Comparison of ENCODE assay signal across 10 cellular contexts in the genomic region with DNA sequence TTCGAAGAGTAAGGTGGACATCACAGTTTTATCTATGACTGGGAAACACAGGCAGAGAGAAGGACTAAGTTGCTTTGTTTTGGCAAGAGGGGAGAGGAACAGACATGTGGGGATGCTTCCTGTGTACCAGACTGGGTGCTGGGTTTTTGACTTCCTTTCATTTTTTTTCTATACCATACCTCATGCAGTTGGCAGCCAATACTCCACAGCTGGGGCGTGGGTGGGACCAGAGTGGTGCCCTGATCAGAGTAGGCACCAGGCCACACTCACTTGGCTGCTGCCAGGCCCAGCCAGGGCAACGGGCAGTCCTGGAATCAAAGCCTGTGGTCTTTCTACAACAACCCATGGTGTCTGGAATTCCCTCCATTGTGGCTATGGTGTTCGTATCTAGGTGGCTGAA. TPM values are rescaled to one million over a fixed set of nuclear protein-coding genes. Genes with fewer than 3 reads are reported as not detected.
DNase-seq lines count a peak whose midpoint lies in the region; ATAC-seq and TF ChIP-seq lines count a peak whose summit lies in the region.
"Had no signal": no experiment of that assay in that cellular context is flagged by ENCODE, and none has a peak within 500 bp of the region (broad histone marks: within the 10 kb centered on the region; RNA-seq: fewer than 3 reads in every experiment).

No MANE protein-coding gene starts in this region.

- CTCF ChIA-PET in T-cell (lab: Charles Lee), result no interaction called here

- H3K27me3 Mint-ChIP-seq in T-cell, result peaks cover 0 to 17% of the 10 kb centered on the region in 2 donors

- no peak overlapping the region for H3K27ac Mint-ChIP-seq in T-cell

- ATAC-seq in T-cell (replicated peaks in 1 of 4), result peak; percentile 79 to 88 (median 83)

- H3K36me3 ChIP-seq in GM23248 (ENCODE audit: low read depth) (no peaks in the 10 kb centered on the region), right atrium auricular region (no peaks in the 10 kb centered on the region), smooth muscle cell (ENCODE audit: low read depth) (no peaks in the 10 kb centered on the region)

- no peaks in the 10 kb centered on the region for H3K9me2 ChIP-seq in GM23248 (ENCODE audit: insufficient read depth)

- H3K4me1 ChIP-seq in GM23248 (ENCODE audit: insufficient read depth) (peaks cover 37% of the 10 kb centered on the region), right atrium auricular region (peaks cover 0 to 58% of the 10 kb centered on the region in 2 donors), smooth muscle cell (ENCODE audit: low read depth) (peaks cover 31% of the 10 kb centered on the region)

- H3F3A ChIP-seq in GM23248 (ENCODE audit: insufficient read depth), result peaks cover 22% of the 10 kb centered on the region
- H3F3A ChIP-seq in smooth muscle cell (ENCODE audit: low read depth), result peaks cover 27% of the 10 kb centered on the region

- in situ Hi-C loops in GM23248 (cut with MboI), result no loop called here

- H4K20me1 ChIP-seq in GM23248 (ENCODE audit: insufficient read depth) (no peaks in the 10 kb centered on the region), smooth muscle cell (ENCODE audit: low read depth) (no peaks in the 10 kb centered on the region)

- H3K36me3 Mint-ChIP-seq in T-cell, result no peaks in the 10 kb centered on the region

- no peak for TF ChIP-seq CTCF in right atrium auricular region (IDR thresholded peaks at IDR 0.05)
- TF ChIP-seq CTCF in smooth muscle cell (IDR thresholded peaks at IDR 0.05; ENCODE audit: borderline replicate concordance, insufficient read depth, poor library complexity, severe bottlenecking), result no peak

- H2AFZ ChIP-seq in GM23248, result no peak overlapping the region
- no peak overlapping the region for H2AFZ ChIP-seq in smooth muscle cell (ENCODE audit: low read depth)

- H3K4me3 ChIP-seq in GM23248 (peak overlapping the region; percentile 47), right atrium auricular region (no peak overlapping the region), smooth muscle cell (no peak overlapping the region)

- H3K9me3 ChIP-seq in GM23248 (ENCODE audit: low read depth) (no peaks in the 10 kb centered on the region), right atrium auricular region (peaks cover 0 to 5% of the 10 kb centered on the region in 2 donors), smooth muscle cell (replicated peaks; ENCODE audit: low read depth) (no peaks in the 10 kb centered on the region)

- POLR2A ChIA-PET in T-cell (lab: Charles Lee), result no interaction called here

- peaks cover 50% of the 10 kb centered on the region for H3K79me2 ChIP-seq in GM23248 (ENCODE audit: insufficient read depth)
- peaks cover 61% of the 10 kb centered on the region for H3K79me2 ChIP-seq in smooth muscle cell (ENCODE audit: low read depth)

- DNase-seq in GM23248, result peak; percentile 40
- peak in 17 of 34 experiments; percentile 3 to 40 (median 14) for DNase-seq in T-cell
- DNase-seq in right atrium auricular region (ENCODE audit: low spot score), result no peak
- no peak for DNase-seq in smooth muscle cell (lab: John Stamatoyannopoulos, UW; ENCODE audit: unreplicated experiment)
- DNase-seq in ureter (ENCODE audit: low spot score), result no peak
- DNase-seq in DMS79 treated with DMSO at 0.1 percent for 48 hours (lab: John Stamatoyannopoulos, UW), result no peak
- DNase-seq in HK-2 (ENCODE audit: unreplicated experiment), result no peak
- no peak for DNase-seq in SIG-M5 treated with dmso at 0.1 percent for 504 hours (lab: John Stamatoyannopoulos, UW; ENCODE audit: unreplicated experiment)
- DNase-seq: KG1, NCI-H345 had no signal

- H3K27me3 ChIP-seq in GM23248 (replicated peaks; ENCODE audit: insufficient read depth), result no peaks in the 10 kb centered on the region
- no peaks in the 10 kb centered on the region for H3K27me3 ChIP-seq in right atrium auricular region
- no peaks in the 10 kb centered on the region for H3K27me3 ChIP-seq in smooth muscle cell (ENCODE audit: low read depth)

- H3K4me2 ChIP-seq in GM23248 (ENCODE audit: unreplicated experiment), result peak overlapping the region; percentile 74
- H3K4me2 ChIP-seq in smooth muscle cell, result peak overlapping the region; percentile 78

- peak overlapping the region in 1 of 3 donors; percentile 15 for H3K4me3 Mint-ChIP-seq in T-cell

- WGBS in GM23248 (ENCODE audit: low coverage in 1 of 2, low lambda C conversion rate in 2 of 2, missing lambda C conversion rate in 2 of 2), 2 experiments, result 60 to 62% methylated on average over 4 of the region's 4 CpGs
- 79% methylated on average over 4 of the region's 4 CpGs for WGBS in smooth muscle cell (ENCODE audit: low lambda C conversion rate)

- peaks cover 0 to 8% (median 0%) of the 10 kb centered on the region in 3 donors for H3K9me3 Mint-ChIP-seq in T-cell

- peaks cover 22 to 27% (median 26%) of the 10 kb centered on the region in 3 donors for H3K4me1 Mint-ChIP-seq in T-cell

- H3K9ac ChIP-seq in GM23248 (peak overlapping the region; percentile 82), smooth muscle cell (ENCODE audit: low read depth) (peak overlapping the region; percentile 89)

- H3K27ac ChIP-seq in GM23248 (peak overlapping the region; percentile 99), right atrium auricular region (peak overlapping the region; percentile 76 to 81), smooth muscle cell (ENCODE audit: low read depth) (peak overlapping the region; percentile 98)

RNA-seq across cellular contexts. Expression of gene SH3RF3, which starts 45.2 kb away (rescaled TPM):
- 3.3 and 5.2 TPM in 2 replicates for total RNA-seq in GM23248 (2014; rRNA removed; shearing (Covaris generic))
- polyA plus RNA-seq in GM23248 (2016; fragmentation: Nextera tagmentation; extraction: Ambion mirVana) (1.5 and 2.1 TPM in 2 replicates), smooth muscle cell (6.6 and 11.8 TPM in 2 replicates)
- total RNA-seq in T-cell (1 to 10 TPM; 1.8 to 4.6 (median 3.6) TPM), right atrium auricular region (1 to 10 TPM; 8.0 to 8.8 TPM), smooth muscle cell (6.5 and 6.6 TPM in 2 replicates), ureter (8.0 TPM)
